In genomic region chr11:133937015-133937414, GRCh38 we compare ENCODE assay signal across 16 cellular contexts. TPM values are rescaled to one million over a fixed set of nuclear protein-coding genes. Genes with fewer than 3 reads are reported as not detected.
DNase-seq lines count a peak whose midpoint lies in the region; ATAC-seq and TF ChIP-seq lines count a peak whose summit lies in the region.
"Had no signal": no experiment of that assay in that cellular context is flagged by ENCODE, and none has a peak within 500 bp of the region (broad histone marks: within the 10 kb centered on the region; RNA-seq: fewer than 3 reads in every experiment).

No MANE protein-coding gene starts in this region.

- no peak for ATAC-seq in body of pancreas

- no peak overlapping the region for H3K4me3 Mint-ChIP-seq in progenitor cell of endocrine pancreas (ENCODE audit: low read depth)
- H3K4me3 Mint-ChIP-seq in CD8-positive, alpha-beta memory T cell = no peak overlapping the region
- H3K4me3 Mint-ChIP-seq: CD4-positive, alpha-beta memory T cell had no signal

- peak overlapping the region; percentile 10 for H3K27ac Mint-ChIP-seq in progenitor cell of endocrine pancreas
- H3K27ac Mint-ChIP-seq in CD8-positive, alpha-beta memory T cell = no peak overlapping the region
- H3K27ac Mint-ChIP-seq: CD4-positive, alpha-beta memory T cell had no signal

- TF ChIP-seq POLR2A in body of pancreas (IDR thresholded peaks at IDR 0.05) = no peak

- no peak overlapping the region for H3K4me3 ChIP-seq in body of pancreas
- no peak overlapping the region for H3K4me3 ChIP-seq in CD8-positive, alpha-beta memory T cell (ENCODE audit: low read length)
- H3K4me3 ChIP-seq: BLaER1 treated with 17β-estradiol and CSF1 and Interleukin-3, amounts not matched to agents 10 nM and 100 nM had no signal

- peaks cover 5% of the 10 kb centered on the region for H3K36me3 Mint-ChIP-seq in progenitor cell of endocrine pancreas (ENCODE audit: insufficient read depth)
- peaks cover 0 to 42% (median 11%) of the 10 kb centered on the region in 3 donors for H3K36me3 Mint-ChIP-seq in CD8-positive, alpha-beta memory T cell

- peak; percentile 70 for DNase-seq in G401 (ENCODE audit: low spot score)
- DNase-seq in SK-N-DZ (ENCODE audit: low spot score) = peak; percentile 64
- peak; percentile 63 for DNase-seq in left kidney (ENCODE audit: low read depth, low spot score)
- no peak for DNase-seq in progenitor cell of endocrine pancreas (ENCODE audit: low spot score, unreplicated experiment)
- DNase-seq in body of pancreas = no peak
- no peak for DNase-seq in NCI-H1436 treated with DMSO at 0.1 percent for 48 hours (lab: John Stamatoyannopoulos, UW)
- no peak for DNase-seq in CD8-positive, alpha-beta memory T cell
- DNase-seq: CD4-positive, alpha-beta memory T cell; GDM1; IMR-90; NCI-H1694 treated with DMSO at 0.1 percent for 48 hours; NCI-H446; NCI-H526; SHP77 treated with DMSO at 0.1 percent for 48 hours had no signal

- no peaks in the 10 kb centered on the region for H3K27me3 ChIP-seq in body of pancreas
- no peaks in the 10 kb centered on the region for H3K27me3 ChIP-seq in CD8-positive, alpha-beta memory T cell (ENCODE audit: insufficient read depth, low read length, poor library complexity, severe bottlenecking)
- H3K27me3 ChIP-seq: BLaER1 treated with 17β-estradiol and CSF1 and Interleukin-3, amounts not matched to agents 10 nM and 100 nM had no signal

- H3K4me1 ChIP-seq in body of pancreas = no peaks in the 10 kb centered on the region
- no peaks in the 10 kb centered on the region for H3K4me1 ChIP-seq in CD8-positive, alpha-beta memory T cell (ENCODE audit: insufficient read depth, low read length)

- CTCF ChIA-PET in CD8-positive, alpha-beta memory T cell (lab: Charles Lee) = no interaction called here

- H3K27ac ChIP-seq in body of pancreas = no peak overlapping the region
- no peak overlapping the region for H3K27ac ChIP-seq in CD8-positive, alpha-beta memory T cell (ENCODE audit: low read depth, low read length)
- H3K27ac ChIP-seq: BLaER1 treated with 17β-estradiol and CSF1 and Interleukin-3, amounts not matched to agents 10 nM and 100 nM; KMS-11 had no signal

- in situ Hi-C loops in G401 (cut with HindIII; ENCODE audit: low sequenced_read_pairs) = no loop called here

- H3K9me3 Mint-ChIP-seq in progenitor cell of endocrine pancreas (ENCODE audit: low read depth) = peaks cover 6% of the 10 kb centered on the region
- no peaks in the 10 kb centered on the region for H3K9me3 Mint-ChIP-seq in CD8-positive, alpha-beta memory T cell
- H3K9me3 Mint-ChIP-seq: CD4-positive, alpha-beta memory T cell had no signal

- WGBS in body of pancreas, 2 donors = 89 to 90% methylated on average over 12 to 13 of the region's 13 CpGs

- no peaks in the 10 kb centered on the region for H3K9me3 ChIP-seq in body of pancreas
- H3K9me3 ChIP-seq in CD8-positive, alpha-beta memory T cell (ENCODE audit: low read length) = no peaks in the 10 kb centered on the region
- H3K9me3 ChIP-seq: BLaER1 treated with 17β-estradiol and CSF1 and Interleukin-3, amounts not matched to agents 10 nM and 100 nM had no signal

- POLR2A ChIA-PET in CD8-positive, alpha-beta memory T cell (lab: Charles Lee) = interaction anchor here (0.6 kb wide), 1 partner anchor 8 kb away, joined by 3 read pairs; no protein-coding TSS in a partner anchor

- intact Hi-C loops in body of pancreas (cut with DNase I) = no loop called here

- H3K27me3 Mint-ChIP-seq in progenitor cell of endocrine pancreas = no peaks in the 10 kb centered on the region
- no peaks in the 10 kb centered on the region for H3K27me3 Mint-ChIP-seq in CD8-positive, alpha-beta memory T cell
- H3K27me3 Mint-ChIP-seq: CD4-positive, alpha-beta memory T cell had no signal

- no peaks in the 10 kb centered on the region for H3K36me3 ChIP-seq in body of pancreas (replicated peaks in 1 of 2; ENCODE audit: insufficient read depth in 1 of 2, low read depth in 2 of 2)
- H3K36me3 ChIP-seq in CD8-positive, alpha-beta memory T cell (ENCODE audit: insufficient read depth, low read length) = peaks cover 7% of the 10 kb centered on the region
- H3K36me3 ChIP-seq: BLaER1 treated with 17β-estradiol and CSF1 and Interleukin-3, amounts not matched to agents 10 nM and 100 nM had no signal

- peaks cover 2% of the 10 kb centered on the region for H3K4me1 Mint-ChIP-seq in progenitor cell of endocrine pancreas (ENCODE audit: low read depth)
- peaks cover 0 to 6% (median 2%) of the 10 kb centered on the region in 3 donors for H3K4me1 Mint-ChIP-seq in CD8-positive, alpha-beta memory T cell

- TF ChIP-seq CTCF in progenitor cell of endocrine pancreas (IDR thresholded peaks at IDR 0.05; ENCODE audit: unreplicated experiment) = no peak
- TF ChIP-seq CTCF in body of pancreas (IDR thresholded peaks at IDR 0.05) = no peak

RNA-seq across cellular contexts. Expression of gene IGSF9B, which starts 19.8 kb away (rescaled TPM):
- total RNA-seq in G401 (2014; rRNA removed; shearing (Covaris generic)) = 0.51 and 0.74 TPM in 2 replicates
- 0.98 and 11.7 TPM in 2 replicates for polyA plus RNA-seq in SK-N-DZ (2014; cell fraction: cytosol; rRNA removed)
- 0.64 and 3.8 TPM in 2 replicates for polyA plus RNA-seq in SK-N-DZ (2014; cell fraction: nucleus; rRNA removed)
- total RNA-seq in progenitor cell of endocrine pancreas (7.8 and 9.4 TPM in 2 replicates), body of pancreas (1 to 10 TPM; 1.6 to 3.3 TPM)
- total RNA-seq in CD8-positive, alpha-beta memory T cell = 10 to 100 TPM; 12.2 to 15.2 TPM
- polyA plus RNA-seq in CD8-positive, alpha-beta memory T cell = 1.4 TPM

Comparison
In these comparisons a context has a peak if more than half of its experiments do, and no peak if none do; other contexts are left out.
1. DNase-seq: peak in G401 (single experiment), SK-N-DZ (single experiment) and left kidney (single experiment); none in progenitor cell of endocrine pancreas (single experiment), body of pancreas (0 of 4), NCI-H1436 treated with DMSO at 0.1 percent for 48 hours (single experiment) and CD8-positive, alpha-beta memory T cell (0 of 5).